In the genomic region with DNA sequence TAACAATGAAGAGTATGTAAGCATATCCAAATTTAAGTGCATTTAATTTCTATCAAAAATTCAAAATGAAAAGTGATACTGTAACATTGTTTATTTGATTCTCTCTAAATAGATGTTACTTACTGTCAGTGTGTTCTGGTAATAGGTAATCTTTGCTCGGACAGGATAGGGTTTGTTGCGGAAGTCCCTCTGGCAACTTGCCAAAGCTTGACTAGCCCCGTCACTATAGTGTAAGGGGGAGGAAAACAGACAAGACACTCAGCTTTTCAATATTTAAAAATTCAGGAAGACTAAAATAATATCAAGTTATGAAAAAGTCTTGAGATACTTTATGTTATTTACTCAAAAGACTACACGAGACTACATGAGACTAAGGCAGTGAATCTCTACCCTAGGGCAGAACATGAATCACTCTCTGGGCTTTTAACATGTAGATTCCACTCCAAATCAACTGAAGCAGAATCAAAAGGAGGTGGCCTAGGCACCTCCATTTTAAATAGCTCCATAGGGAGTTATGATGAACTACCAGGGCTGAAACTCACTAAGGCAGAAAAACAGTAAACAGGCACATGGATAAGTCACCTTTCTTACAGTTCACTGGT, we compare ENCODE assay signal across 1 cellular context.
A peak's percentile ranks its signal among the peaks of the same experiment; 100 is the strongest.
TF ChIP-seq lines count a peak whose summit lies in the region.

No MANE protein-coding gene starts in this region.

TF ChIP-seq in HepG2, 621 proteins besides CTCF, POLR2A, EP300 and RAD21:
- TF ChIP-seq ZBTB7B (CRISPR knock-in tag; IDR thresholded peaks at IDR 0.05) (no peak), LCORL (IDR thresholded peaks at IDR 0.05) (0 out of 2 replicates have a peak, but pooled peaks have one; percentile 25), LCORL (CRISPR knock-in tag; IDR thresholded peaks at IDR 0.05) (no peak)
TF ChIP-seq in HepG2: peak in this region for 1.
